Comparison of ENCODE assay signal across 2 cellular contexts in the genomic region with DNA sequence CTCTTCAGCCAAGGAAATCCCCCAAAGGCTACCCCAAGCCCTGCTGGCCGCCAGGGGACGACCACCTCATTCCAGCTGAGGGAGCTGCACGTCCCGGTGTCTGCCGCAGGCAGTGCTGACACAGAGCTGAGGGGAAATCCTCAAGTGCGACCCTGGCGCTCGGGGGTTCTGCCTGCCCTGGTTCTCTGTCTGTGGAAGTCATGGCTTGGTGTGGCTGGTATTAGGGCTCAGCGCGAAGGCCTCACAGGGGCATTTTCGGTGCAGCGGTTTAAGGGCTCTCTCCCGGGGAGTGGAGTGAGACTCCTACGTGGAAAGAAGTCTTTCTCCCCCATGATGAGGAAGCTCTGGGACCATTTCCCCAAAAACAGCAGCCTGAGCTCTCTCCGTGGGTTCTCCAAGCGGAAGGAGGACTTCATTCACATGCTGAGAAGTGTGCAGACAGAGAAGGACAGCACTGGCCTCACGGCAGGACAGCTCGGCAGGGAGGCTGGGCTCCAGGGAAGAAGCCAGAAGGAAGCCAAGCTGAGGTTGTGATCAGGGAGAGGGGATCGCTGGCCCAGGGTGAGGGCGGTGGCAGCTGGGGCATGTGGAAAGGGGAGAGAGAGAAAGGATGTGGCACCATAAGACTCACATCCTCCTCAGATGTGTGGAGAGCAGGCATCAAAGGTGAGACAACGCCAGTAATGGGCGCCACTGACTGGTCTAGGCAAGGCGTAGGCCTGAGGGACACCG.
TF ChIP-seq lines count a peak whose summit lies in the region.

No MANE protein-coding gene starts in this region.

TF ChIP-seq in GM23338, 12 proteins besides CTCF, POLR2A, EP300 and RAD21 (continued from another document and continues in another):
- TF ChIP-seq, protein P1, sequence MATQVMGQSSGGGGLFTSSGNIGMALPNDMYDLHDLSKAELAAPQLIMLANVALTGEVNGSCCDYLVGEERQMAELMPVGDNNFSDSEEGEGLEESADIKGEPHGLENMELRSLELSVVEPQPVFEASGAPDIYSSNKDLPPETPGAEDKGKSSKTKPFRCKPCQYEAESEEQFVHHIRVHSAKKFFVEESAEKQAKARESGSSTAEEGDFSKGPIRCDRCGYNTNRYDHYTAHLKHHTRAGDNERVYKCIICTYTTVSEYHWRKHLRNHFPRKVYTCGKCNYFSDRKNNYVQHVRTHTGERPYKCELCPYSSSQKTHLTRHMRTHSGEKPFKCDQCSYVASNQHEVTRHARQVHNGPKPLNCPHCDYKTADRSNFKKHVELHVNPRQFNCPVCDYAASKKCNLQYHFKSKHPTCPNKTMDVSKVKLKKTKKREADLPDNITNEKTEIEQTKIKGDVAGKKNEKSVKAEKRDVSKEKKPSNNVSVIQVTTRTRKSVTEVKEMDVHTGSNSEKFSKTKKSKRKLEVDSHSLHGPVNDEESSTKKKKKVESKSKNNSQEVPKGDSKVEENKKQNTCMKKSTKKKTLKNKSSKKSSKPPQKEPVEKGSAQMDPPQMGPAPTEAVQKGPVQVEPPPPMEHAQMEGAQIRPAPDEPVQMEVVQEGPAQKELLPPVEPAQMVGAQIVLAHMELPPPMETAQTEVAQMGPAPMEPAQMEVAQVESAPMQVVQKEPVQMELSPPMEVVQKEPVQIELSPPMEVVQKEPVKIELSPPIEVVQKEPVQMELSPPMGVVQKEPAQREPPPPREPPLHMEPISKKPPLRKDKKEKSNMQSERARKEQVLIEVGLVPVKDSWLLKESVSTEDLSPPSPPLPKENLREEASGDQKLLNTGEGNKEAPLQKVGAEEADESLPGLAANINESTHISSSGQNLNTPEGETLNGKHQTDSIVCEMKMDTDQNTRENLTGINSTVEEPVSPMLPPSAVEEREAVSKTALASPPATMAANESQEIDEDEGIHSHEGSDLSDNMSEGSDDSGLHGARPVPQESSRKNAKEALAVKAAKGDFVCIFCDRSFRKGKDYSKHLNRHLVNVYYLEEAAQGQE (IDR thresholded peaks at IDR 0.05; ENCODE audit: unreplicated experiment): no peak
- TF ChIP-seq ZNF331 (CRISPR knock-in tag; IDR thresholded peaks at IDR 0.05; ENCODE audit: low read depth): no peak
- TF ChIP-seq ZNF114 (CRISPR knock-in tag; IDR thresholded peaks at IDR 0.05): no peak
- TF ChIP-seq POLR2AphosphoS5 (IDR thresholded peaks at IDR 0.05; ENCODE audit: low read depth): no peak
- no peak for TF ChIP-seq STAT1 (IDR thresholded peaks at IDR 0.05; ENCODE audit: unreplicated experiment)
- TF ChIP-seq, protein P2, sequence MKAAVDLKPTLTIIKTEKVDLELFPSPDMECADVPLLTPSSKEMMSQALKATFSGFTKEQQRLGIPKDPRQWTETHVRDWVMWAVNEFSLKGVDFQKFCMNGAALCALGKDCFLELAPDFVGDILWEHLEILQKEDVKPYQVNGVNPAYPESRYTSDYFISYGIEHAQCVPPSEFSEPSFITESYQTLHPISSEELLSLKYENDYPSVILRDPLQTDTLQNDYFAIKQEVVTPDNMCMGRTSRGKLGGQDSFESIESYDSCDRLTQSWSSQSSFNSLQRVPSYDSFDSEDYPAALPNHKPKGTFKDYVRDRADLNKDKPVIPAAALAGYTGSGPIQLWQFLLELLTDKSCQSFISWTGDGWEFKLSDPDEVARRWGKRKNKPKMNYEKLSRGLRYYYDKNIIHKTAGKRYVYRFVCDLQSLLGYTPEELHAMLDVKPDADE (IDR thresholded peaks at IDR 0.05): no peak
- no peak for TF ChIP-seq EZH2phosphoT487 (IDR thresholded peaks at IDR 0.05; ENCODE audit: unreplicated experiment)
- TF ChIP-seq EZH2 (IDR thresholded peaks at IDR 0.05; ENCODE audit: low read depth, unreplicated experiment): no peak
- TF ChIP-seq NANOG (IDR thresholded peaks at IDR 0.05; ENCODE audit: borderline replicate concordance): no peak

TF ChIP-seq in WTC11, 78 proteins besides CTCF, POLR2A, EP300 and RAD21 (continued from another document):
- TF ChIP-seq, protein P3, sequence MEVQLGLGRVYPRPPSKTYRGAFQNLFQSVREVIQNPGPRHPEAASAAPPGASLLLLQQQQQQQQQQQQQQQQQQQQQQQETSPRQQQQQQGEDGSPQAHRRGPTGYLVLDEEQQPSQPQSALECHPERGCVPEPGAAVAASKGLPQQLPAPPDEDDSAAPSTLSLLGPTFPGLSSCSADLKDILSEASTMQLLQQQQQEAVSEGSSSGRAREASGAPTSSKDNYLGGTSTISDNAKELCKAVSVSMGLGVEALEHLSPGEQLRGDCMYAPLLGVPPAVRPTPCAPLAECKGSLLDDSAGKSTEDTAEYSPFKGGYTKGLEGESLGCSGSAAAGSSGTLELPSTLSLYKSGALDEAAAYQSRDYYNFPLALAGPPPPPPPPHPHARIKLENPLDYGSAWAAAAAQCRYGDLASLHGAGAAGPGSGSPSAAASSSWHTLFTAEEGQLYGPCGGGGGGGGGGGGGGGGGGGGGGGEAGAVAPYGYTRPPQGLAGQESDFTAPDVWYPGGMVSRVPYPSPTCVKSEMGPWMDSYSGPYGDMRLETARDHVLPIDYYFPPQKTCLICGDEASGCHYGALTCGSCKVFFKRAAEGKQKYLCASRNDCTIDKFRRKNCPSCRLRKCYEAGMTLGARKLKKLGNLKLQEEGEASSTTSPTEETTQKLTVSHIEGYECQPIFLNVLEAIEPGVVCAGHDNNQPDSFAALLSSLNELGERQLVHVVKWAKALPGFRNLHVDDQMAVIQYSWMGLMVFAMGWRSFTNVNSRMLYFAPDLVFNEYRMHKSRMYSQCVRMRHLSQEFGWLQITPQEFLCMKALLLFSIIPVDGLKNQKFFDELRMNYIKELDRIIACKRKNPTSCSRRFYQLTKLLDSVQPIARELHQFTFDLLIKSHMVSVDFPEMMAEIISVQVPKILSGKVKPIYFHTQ (CRISPR knock-in tag; IDR thresholded peaks at IDR 0.05): no peak
- TF ChIP-seq NFATC4 (CRISPR knock-in tag; IDR thresholded peaks at IDR 0.05): no peak
